Comparison of ENCODE assay signal across 24 cellular contexts in the genomic region with DNA sequence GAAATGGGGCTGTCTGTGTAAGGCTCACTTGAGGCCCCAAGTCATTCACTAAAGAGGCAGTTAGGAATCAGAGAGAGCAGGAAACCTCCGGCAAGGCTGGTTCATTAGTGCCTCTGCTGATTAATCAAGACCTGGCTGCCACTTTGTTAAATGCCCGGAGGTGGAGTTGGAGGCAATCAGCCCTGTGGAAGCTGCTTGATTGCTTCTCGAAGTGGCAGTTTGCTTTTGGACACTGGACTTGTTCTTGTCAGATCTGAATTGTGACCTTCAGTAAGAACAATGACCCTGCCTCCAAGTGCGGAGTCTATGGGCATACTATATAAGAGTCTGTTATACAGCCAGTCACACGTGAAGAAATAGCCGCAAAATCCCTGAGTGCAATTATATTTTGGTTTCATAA.
"Had no signal": no experiment of that assay in that cellular context is flagged by ENCODE, and none has a peak within 500 bp of the region (broad histone marks: within the 10 kb centered on the region; RNA-seq: fewer than 3 reads in every experiment).

No MANE protein-coding gene starts in this region.

- ATAC-seq: activated CD8-positive, alpha-beta T cell treated with anti-CD3 and anti-CD28 coated beads for 36 hours; activated T-cell treated with anti-CD3 and anti-CD28 coated beads, Interleukin-2, amount 50 U/mL, for 4 hours; activated T-helper 17 cell treated with anti-CD3 and anti-CD28 coated beads, Interleukin-2, amount 50 U/mL, for 72 hours; sciatic nerve; stimulated activated effector memory CD8-positive, alpha-beta T cell treated with anti-CD3 and anti-CD28 coated beads, Interleukin-12 subunit alpha, Interleukin-12 subunit beta, amount 100 ng/mL, for 72 hours; T-helper 17 cell had no signal

- H3K4me3 ChIP-seq: ovary, skin epidermis, thoracic aorta had no signal

- H3K27ac Mint-ChIP-seq: activated CD8-positive, alpha-beta T cell treated with anti-CD3 and anti-CD28 coated beads for 36 hours; activated T-helper 17 cell treated with anti-CD3 and anti-CD28 coated beads, Interleukin-2, amount 50 U/mL, for 72 hours; mesothelial cell of epicardium; naive B cell; progenitor cell of endocrine pancreas; stimulated activated effector memory CD8-positive, alpha-beta T cell treated with anti-CD3 and anti-CD28 coated beads, Interleukin-12 subunit alpha, Interleukin-12 subunit beta, amount 100 ng/mL, for 72 hours; stimulated activated naive CD8-positive, alpha-beta T cell treated with anti-CD3 and anti-CD28 coated beads, Interleukin-15, Interleukin-2, amounts not matched to agents 100 ng/mL and 50 ng/mL, for 24 hours; T-helper 17 cell had no signal

- H3K9me3 Mint-ChIP-seq: mesothelial cell of epicardium had no signal

- H3K36me3 Mint-ChIP-seq: mesothelial cell of epicardium; naive B cell; stimulated activated effector memory CD8-positive, alpha-beta T cell treated with anti-CD3 and anti-CD28 coated beads, Interleukin-12 subunit alpha, Interleukin-12 subunit beta, amount 100 ng/mL, for 72 hours had no signal

- DNase-seq: activated CD4-positive, alpha-beta T cell treated with anti-CD3 and anti-CD28 coated beads, Interleukin-2, amount 50 U/mL, for 1 hour; activated CD4-positive, CD25-positive, alpha-beta regulatory T cell treated with anti-CD3 and anti-CD28 coated beads, Interleukin-2, amount 50 U/mL, for 72 hours; activated CD8-positive, alpha-beta T cell treated with anti-CD3 and anti-CD28 coated beads for 36 hours; activated gamma-delta T cell treated with Interleukin-2 at 50 U/mL for 16 hours; activated naive CD4-positive, alpha-beta T cell treated with anti-CD3 and anti-CD28 coated beads, Interleukin-2, amount 50 U/mL, for 16 hours; activated T-cell treated with anti-CD3 and anti-CD28 coated beads, Interleukin-2, amount 50 U/mL, for 4 hours; amniotic stem cell; brain microvascular endothelial cell; caudate nucleus; glutamatergic neuron; naive B cell; ovary; stimulated activated CD4-positive, alpha-beta T cell treated with anti-CD3 and anti-CD28 coated beads, Interleukin-4, amount 100 ng/mL, for 24 hours; T-helper 17 cell; trophoblast cell had no signal

- H3K4me3 Mint-ChIP-seq: activated CD8-positive, alpha-beta T cell treated with anti-CD3 and anti-CD28 coated beads for 36 hours; activated T-cell treated with anti-CD3 and anti-CD28 coated beads, Interleukin-2, amount 50 U/mL, for 4 hours; activated T-helper 17 cell treated with anti-CD3 and anti-CD28 coated beads, Interleukin-2, amount 50 U/mL, for 72 hours; mesothelial cell of epicardium; naive B cell; stimulated activated effector memory CD8-positive, alpha-beta T cell treated with anti-CD3 and anti-CD28 coated beads, Interleukin-12 subunit alpha, Interleukin-12 subunit beta, amount 100 ng/mL, for 72 hours; stimulated activated naive CD8-positive, alpha-beta T cell treated with anti-CD3 and anti-CD28 coated beads, Interleukin-15, Interleukin-2, amounts not matched to agents 100 ng/mL and 50 ng/mL, for 24 hours; T-helper 17 cell had no signal

- H3K9me3 ChIP-seq: ovary, thoracic aorta had no signal

- H3K27me3 Mint-ChIP-seq: activated CD8-positive, alpha-beta T cell treated with anti-CD3 and anti-CD28 coated beads for 36 hours; activated T-helper 17 cell treated with anti-CD3 and anti-CD28 coated beads, Interleukin-2, amount 50 U/mL, for 72 hours; progenitor cell of endocrine pancreas; stimulated activated naive CD8-positive, alpha-beta T cell treated with anti-CD3 and anti-CD28 coated beads, Interleukin-15, Interleukin-2, amounts not matched to agents 100 ng/mL and 50 ng/mL, for 24 hours; T-helper 17 cell had no signal

- H3K27me3 ChIP-seq: brain microvascular endothelial cell, ovary had no signal

- H3K36me3 ChIP-seq: brain microvascular endothelial cell, ovary, thoracic aorta had no signal

- H3K4me1 Mint-ChIP-seq: activated T-helper 17 cell treated with anti-CD3 and anti-CD28 coated beads, Interleukin-2, amount 50 U/mL, for 72 hours; stimulated activated effector memory CD8-positive, alpha-beta T cell treated with anti-CD3 and anti-CD28 coated beads, Interleukin-12 subunit alpha, Interleukin-12 subunit beta, amount 100 ng/mL, for 72 hours; T-helper 17 cell had no signal

- H3K27ac ChIP-seq: brain microvascular endothelial cell, epithelial cell of prostate, ovary, thoracic aorta had no signal
